31 cellular contexts compared by ENCODE assay signal in the genomic region with DNA sequence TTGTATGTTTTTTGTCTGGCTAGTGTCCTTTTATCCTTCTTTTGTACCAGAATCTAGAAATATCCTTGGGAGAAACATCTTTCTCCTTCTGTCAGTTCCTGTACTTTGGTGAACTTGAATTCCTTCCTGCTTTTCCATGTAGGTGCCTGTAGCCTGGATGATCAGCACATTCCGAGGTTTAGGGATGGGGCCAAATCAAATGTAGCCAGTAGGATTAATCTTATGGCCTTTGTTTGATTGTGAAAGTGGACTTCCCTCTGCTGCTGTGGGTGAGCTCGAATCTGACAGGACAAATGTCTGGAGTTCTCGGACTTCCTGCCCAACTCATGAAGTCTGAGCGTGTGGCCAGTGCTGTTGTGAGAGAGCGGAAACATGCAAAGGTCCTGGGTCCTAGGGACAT. TPM values are rescaled to one million over a fixed set of nuclear protein-coding genes. Genes with fewer than 3 reads are reported as not detected.
DNase-seq lines count a peak whose midpoint lies in the region; ATAC-seq, FAIRE-seq and TF ChIP-seq lines count a peak whose summit lies in the region.
"Had no signal": no experiment of that assay in that cellular context is flagged by ENCODE, and none has a peak within 500 bp of the region (broad histone marks: within the 10 kb centered on the region; RNA-seq: fewer than 3 reads in every experiment).

No MANE protein-coding gene starts in this region.

- WGBS in mammary epithelial cell (ENCODE audit: low coverage, missing lambda C conversion rate), result 39% methylated on average over 5 of the region's 5 CpGs
- WGBS in K562 (ENCODE audit: insufficient coverage, low coverage, missing lambda C conversion rate), result 32% methylated on average over 5 of the region's 5 CpGs

- BruUV-seq in mammary epithelial cell (replicated peaks; lab: Mats Ljungman, UMichigan), result no TSS peak
- no TSS peak for BruUV-seq in MCF 10A (replicated peaks; lab: Mats Ljungman, UMichigan)
- no TSS peak for BruUV-seq in K562 (replicated peaks; lab: Mats Ljungman, UMichigan)

- H3K4me1 Mint-ChIP-seq in MCF 10A (ENCODE audit: insufficient read depth, unreplicated experiment), result peaks cover 21% of the 10 kb centered on the region
- H3K4me1 Mint-ChIP-seq: CD4-positive, alpha-beta memory T cell; immature natural killer cell had no signal

- no peak for TF ChIP-seq EP300 in K562 (IDR thresholded peaks at IDR 0.05; ENCODE audit: low read length)

- TF ChIP-seq CTCF in mammary epithelial cell (conservative IDR thresholded peaks at IDR 0.05 in 1 of 2, IDR thresholded peaks at IDR 0.05 in 1 of 2; ENCODE audit: extremely low read depth in 1 of 2, insufficient read depth in 1 of 2, low read depth in 1 of 2, low read length in 2 of 2) (no peak), MCF 10A (IDR thresholded peaks at IDR 0.05; ENCODE audit: unreplicated experiment) (no peak), K562 (IDR thresholded peaks at IDR 0.05 in 2 of 3, conservative IDR thresholded peaks at IDR 0.05 in 1 of 3; ENCODE audit: insufficient read depth in 2 of 3, low read depth in 1 of 3, low read length in 3 of 3) (no peak)

- H3K9ac ChIP-seq in mammary epithelial cell (ENCODE audit: insufficient read depth, low read length), result no peak overlapping the region
- H3K9ac ChIP-seq in K562 (ENCODE audit: insufficient read depth in 1 of 2, low read depth in 2 of 2, low read length in 2 of 2), result no peak overlapping the region
- H3K9ac ChIP-seq: KMS-11 had no signal

- ATAC-seq in K562 (no peak; the same call in 2 of the 3 replicates), GM18909 (IDR thresholded peaks at IDR 0.05; ENCODE audit: poor library complexity, unreplicated experiment) (no peak)
- ATAC-seq: activated naive CD8-positive, alpha-beta T cell treated with anti-CD3 and anti-CD28 coated beads, Interleukin-2, amount 50 U/mL, for 24 hours; left lung; Panc1 had no signal

- H3K9me3 ChIP-seq in mammary epithelial cell (replicated peaks; ENCODE audit: insufficient read depth, low read length), result no peaks in the 10 kb centered on the region
- H3K9me3 ChIP-seq in K562 (replicated peaks; ENCODE audit: control insufficient read depth, insufficient read depth, low read depth, low read length), result no peaks in the 10 kb centered on the region
- H3K9me3 ChIP-seq: left lung, sigmoid colon, SJCRH30 had no signal

- TF ChIP-seq RAD21 in K562 (CRISPR knock-in tag; conservative IDR thresholded peaks at IDR 0.05 in 1 of 2, IDR thresholded peaks at IDR 0.05 in 1 of 2), result no peak

- H3K4me1 ChIP-seq in mammary epithelial cell (ENCODE audit: insufficient read depth, low read length) (peaks cover 22% of the 10 kb centered on the region), K562 (replicated peaks in 1 of 2; ENCODE audit: control insufficient read depth in 2 of 2, insufficient read depth in 2 of 2, low read length in 2 of 2) (no peaks in the 10 kb centered on the region)
- H3K4me1 ChIP-seq: sigmoid colon, SJCRH30 had no signal

- POLR2A ChIA-PET in MCF 10A (lab: Yijun Ruan, JAX), result interaction anchor here (0.7 to 0.8 kb wide), 2 partner anchors 28 to 85 kb away, joined by 3 read pairs; no protein-coding TSS in a partner anchor
- POLR2A ChIA-PET in K562 (lab: Yijun Ruan, JAX), result interaction anchor here (0.9 to 3.1 kb wide), 3 partner anchors 14 to 274 kb away, joined by 3 to 10 read pairs (median 3); a partner anchor contains a TSS

- H3K9me1 ChIP-seq in K562 (ENCODE audit: control insufficient read depth, insufficient read depth, low read length), result no peaks in the 10 kb centered on the region

- no peak for FAIRE-seq in K562 (lab: Jason Lieb, UNC)
- no peak for FAIRE-seq in urothelium cell line (lab: Jason Lieb, UNC)
- FAIRE-seq: colon, frontal cortex had no signal

- H3K4me3 ChIP-seq in mammary epithelial cell (replicated peaks in 1 of 3; ENCODE audit: insufficient read depth in 1 of 3, low read depth in 2 of 3, low read length in 3 of 3) (no peak overlapping the region), K562 (no peak overlapping the region)
- H3K4me3 ChIP-seq: left lung, sigmoid colon, SJCRH30 had no signal

- no peaks in the 10 kb centered on the region for H3K36me3 ChIP-seq in mammary epithelial cell (ENCODE audit: insufficient read depth, low read length)
- no peaks in the 10 kb centered on the region for H3K36me3 ChIP-seq in K562 (ENCODE audit: control insufficient read depth, insufficient read depth, low read length)
- H3K36me3 ChIP-seq: left lung, sigmoid colon, SJCRH30 had no signal

- in situ Hi-C loops in mammary epithelial cell (cut with MboI; ENCODE audit: low sequenced_read_pairs in 2 of 2), result no loop called here
- in situ Hi-C loops in K562 (cut with MboI), result no loop called here

- DNase-seq in mammary epithelial cell (peak; percentile 49), MCF 10A (ENCODE audit: unreplicated experiment) (no peak), K562 (ENCODE audit: extremely low read depth in 1 of 4, low spot score in 3 of 4) (no peak), hepatic stellate cell (ENCODE audit: low spot score) (peak; percentile 6), urothelium cell line (ENCODE audit: low spot score) (peak; percentile 9), NCI-H1092 treated with DMSO at 0.1 percent for 48 hours (lab: John Stamatoyannopoulos, UW) (no peak), posterior cingulate gyrus (no peak)
- DNase-seq: activated CD4-positive, alpha-beta T cell treated with anti-CD3 and anti-CD28 coated beads, Interleukin-2, amount 10 ng/mL, durations not matched to agents 24 days and 14 days; activated naive CD8-positive, alpha-beta T cell treated with anti-CD3 and anti-CD28 coated beads, Interleukin-2, amount 50 U/mL, for 24 hours; activated T-cell treated with anti-CD3 and anti-CD28 coated beads, Interleukin-2, amount 50 U/mL, for 24 hours; AML-193; CD4-positive, alpha-beta memory T cell; DMS 273 treated with DMSO at 0.1 percent for 48 hours; effector CD8-positive, alpha-beta T cell; H7; hypothalamus; immature natural killer cell; NCI-H1694; NCI-H510A treated with DMSO at 0.1 percent for 48 hours; sigmoid colon; SJCRH30; T1000 had no signal

- peak overlapping the region; percentile 48 for H3K4me2 ChIP-seq in mammary epithelial cell (ENCODE audit: insufficient read depth, low read depth, low read length)
- H3K4me2 ChIP-seq in K562 (ENCODE audit: insufficient read depth, low read length), result no peak overlapping the region
- H3K4me2 ChIP-seq: KMS-11 had no signal

- no peak for TF ChIP-seq POLR2A in K562 (conservative IDR thresholded peaks at IDR 0.05)

- H3K4me3 Mint-ChIP-seq in MCF 10A (ENCODE audit: unreplicated experiment), result no peak overlapping the region
- H3K4me3 Mint-ChIP-seq: activated CD4-positive, alpha-beta T cell treated with anti-CD3 and anti-CD28 coated beads, Interleukin-2, amount 10 ng/mL, durations not matched to agents 24 days and 14 days; activated naive CD8-positive, alpha-beta T cell treated with anti-CD3 and anti-CD28 coated beads, Interleukin-2, amount 50 U/mL, for 24 hours; activated T-cell treated with anti-CD3 and anti-CD28 coated beads, Interleukin-2, amount 50 U/mL, for 24 hours; CD4-positive, alpha-beta memory T cell; immature natural killer cell; stimulated activated naive CD8-positive, alpha-beta T cell treated with anti-CD3 and anti-CD28 coated beads, Interleukin-15, Interleukin-2, amounts not matched to agents 100 ng/mL and 50 ng/mL, for 24 hours had no signal

- intact Hi-C loops in mammary epithelial cell (cut with micrococcal nuclease), result no loop called here
- intact Hi-C loops in MCF 10A (cut with micrococcal nuclease), result no loop called here
- intact Hi-C loops in K562 (cut with micrococcal nuclease), result no loop called here
- intact Hi-C loops in posterior cingulate gyrus (cut with DNase I), result no loop called here

- no peaks in the 10 kb centered on the region for H3K27me3 ChIP-seq in mammary epithelial cell (ENCODE audit: insufficient read depth, low read length)
- no peaks in the 10 kb centered on the region for H3K27me3 ChIP-seq in K562 (ENCODE audit: control insufficient read depth in 2 of 2, insufficient read depth in 2 of 2, low read length in 2 of 2)
- H3K27me3 ChIP-seq: left lung, sigmoid colon, SJCRH30 had no signal

- no peaks in the 10 kb centered on the region for H3K27me3 Mint-ChIP-seq in MCF 10A (ENCODE audit: insufficient read depth, unreplicated experiment)

- H3K27ac Mint-ChIP-seq in MCF 10A (ENCODE audit: low read depth, unreplicated experiment), result no peak overlapping the region
- H3K27ac Mint-ChIP-seq: activated CD4-positive, alpha-beta T cell treated with anti-CD3 and anti-CD28 coated beads, Interleukin-2, amount 10 ng/mL, durations not matched to agents 24 days and 14 days; activated naive CD8-positive, alpha-beta T cell treated with anti-CD3 and anti-CD28 coated beads, Interleukin-2, amount 50 U/mL, for 24 hours; activated T-cell treated with anti-CD3 and anti-CD28 coated beads, Interleukin-2, amount 50 U/mL, for 24 hours; immature natural killer cell; stimulated activated naive CD8-positive, alpha-beta T cell treated with anti-CD3 and anti-CD28 coated beads, Interleukin-15, Interleukin-2, amounts not matched to agents 100 ng/mL and 50 ng/mL, for 24 hours had no signal

- no peaks in the 10 kb centered on the region for H3K36me3 Mint-ChIP-seq in MCF 10A (ENCODE audit: insufficient read depth, unreplicated experiment)
- H3K36me3 Mint-ChIP-seq: CD4-positive, alpha-beta memory T cell; immature natural killer cell had no signal

- H3K27ac ChIP-seq in mammary epithelial cell (ENCODE audit: insufficient read depth, low read depth, low read length), result no peak overlapping the region
- H3K27ac ChIP-seq in K562 (ENCODE audit: extremely low read depth, low read depth, low read length), result no peak overlapping the region
- H3K27ac ChIP-seq: 22Rv1, epithelial cell of prostate, KMS-11, left lung, sigmoid colon, SJCRH30 had no signal

- no peaks in the 10 kb centered on the region for H3K9me3 Mint-ChIP-seq in MCF 10A (ENCODE audit: unreplicated experiment)
- H3K9me3 Mint-ChIP-seq: activated T-cell treated with anti-CD3 and anti-CD28 coated beads, Interleukin-2, amount 50 U/mL, for 24 hours had no signal

- CTCF ChIA-PET in mammary epithelial cell (lab: Charles Lee; ENCODE audit: low non-redundant PET) (no interaction called here), MCF 10A (lab: Yijun Ruan, JAX) (interaction anchor here (0.6 kb wide), 1 partner anchor 340 kb away, joined by 3 read pairs; no protein-coding TSS in a partner anchor), K562 (lab: Yijun Ruan, JAX; ENCODE audit: low intra/inter-chr PET ratio) (no interaction called here)

- H3K79me2 ChIP-seq in mammary epithelial cell (ENCODE audit: insufficient read depth, low read length) (no peaks in the 10 kb centered on the region), K562 (ENCODE audit: control insufficient read depth, insufficient read depth, low read length) (no peaks in the 10 kb centered on the region)

- dilution Hi-C loops in mammary epithelial cell (cut with HindIII; ENCODE audit: low sequenced_read_pairs), result no loop called here

- H2AFZ ChIP-seq in mammary epithelial cell (ENCODE audit: low read depth, low read length) (peak overlapping the region; percentile 90), K562 (ENCODE audit: low read depth, low read length) (peak overlapping the region; percentile 20; the same call in 1 of the 2 replicates)

- H4K20me1 ChIP-seq in mammary epithelial cell (ENCODE audit: insufficient read depth, low read length), result no peaks in the 10 kb centered on the region
- no peaks in the 10 kb centered on the region for H4K20me1 ChIP-seq in K562 (replicated peaks; ENCODE audit: control insufficient read depth, insufficient read depth, low read length)

RNA-seq across cellular contexts. Expression of a gene that starts 33.2 kb away (rescaled TPM):
- total RNA-seq in mammary epithelial cell, result 100 to 1,000 TPM in 1 of 2 donors, 10 to 100 TPM in 1; 93.7 to 132 TPM
- polyA plus RNA-seq in mammary epithelial cell, result 55.5 TPM
- polyA minus RNA-seq in mammary epithelial cell, result 35.1 TPM
- total RNA-seq in MCF 10A (2022), result 379 and 392 TPM in 2 replicates
- total RNA-seq in K562 (2011; cell fraction: chromatin; rRNA removed; ENCODE audit: low replicate concordance), result 53.3 and 184 TPM in 2 replicates
- total RNA-seq in K562 (2011; cell fraction: nucleolus; rRNA removed), result 23.0 and 32.8 TPM in 2 replicates
- total RNA-seq in K562 (2011; cell fraction: nucleoplasm; rRNA removed), result 75.4 and 125 TPM in 2 replicates
- total RNA-seq in K562 (2014; rRNA removed), result 61.4 and 71.7 TPM in 2 replicates
- total RNA-seq in K562 (2014; rRNA removed; fragmentation: Illumina TruSeq; extraction: Trizol), result 160 and 179 TPM in 2 replicates
- total RNA-seq in K562 (2015; rRNA removed; fragmentation: Illumina TruSeq; extraction: Trizol), result 134 and 151 TPM in 2 replicates
- total RNA-seq in K562 (2021), result 134 and 150 TPM in 2 replicates
- 70.1 and 106 TPM in 2 replicates for polyA plus RNA-seq in K562 (2011; rRNA removed)
- 16.2 and 27.0 TPM in 2 replicates for polyA plus RNA-seq in K562 (2011; cell fraction: cytosol; rRNA removed)
- 20.3 and 26.6 TPM in 2 replicates for polyA plus RNA-seq in K562 (2011; cell fraction: nucleus; rRNA removed)
- 86.7 and 97.4 TPM in 2 replicates for polyA plus RNA-seq in K562 (2012)
- polyA plus RNA-seq in K562 (2014; fragmentation: Illumina TruSeq; extraction: Trizol), result 113 and 133 TPM in 2 replicates
- polyA plus RNA-seq in K562 (2014; fragmentation: Nextera tagmentation; extraction: Ambion mirVana), result 10 to 100 TPM; 41.1 to 56.6 TPM
- 79.6 and 90.7 TPM in 2 replicates for polyA plus RNA-seq in K562 (2014; rRNA removed)
- 158 and 163 TPM in 2 replicates for polyA minus RNA-seq in K562 (2011; rRNA and poly(A)+ RNA removed)
- polyA minus RNA-seq in K562 (2011; cell fraction: cytosol; rRNA and poly(A)+ RNA removed), result 86.7 and 104 TPM in 2 replicates
- polyA minus RNA-seq in K562 (2011; cell fraction: nucleus; rRNA and poly(A)+ RNA removed), result 62.3 and 99.6 TPM in 2 replicates

Comparison
In these comparisons a context has a peak if more than half of its experiments do, and no peak if none do; other contexts are left out.
1. DNase-seq: peak in mammary epithelial cell (single experiment), hepatic stellate cell (single experiment) and urothelium cell line (single experiment); none in MCF 10A (single experiment), K562 (0 of 4), NCI-H1092 treated with DMSO at 0.1 percent for 48 hours (single experiment) and posterior cingulate gyrus (0 of 10).